ENCODE assay signal across 8 cellular contexts in genomic region chr17:81909966-81910839, GRCh38. TPM values are rescaled to one million over a fixed set of nuclear protein-coding genes. Genes with fewer than 3 reads are reported as not detected.
A peak's percentile ranks its signal among the peaks of the same experiment; 100 is the strongest.
DNase-seq lines count a peak whose midpoint lies in the region; ATAC-seq, FAIRE-seq and TF ChIP-seq lines count a peak whose summit lies in the region.

No MANE protein-coding gene starts in this region.

- H3K27me3 Mint-ChIP-seq in CD14-positive monocyte (ENCODE audit: low read depth in 3 of 3) = no peaks in the 10 kb centered on the region

- peak; percentile 5; the same call in 2 of the 3 replicates for ATAC-seq in K562

- peaks cover 31 to 93% of the 10 kb centered on the region in 2 experiments for H3K4me1 ChIP-seq in K562 (replicated peaks in 1 of 2; ENCODE audit: control insufficient read depth in 2 of 2, insufficient read depth in 2 of 2, low read length in 2 of 2)
- no peaks in the 10 kb centered on the region for H3K4me1 ChIP-seq in urinary bladder (ENCODE audit: insufficient read depth)

- no peak for DNase-seq in CD14-positive monocyte (ENCODE audit: low spot score)
- peak; percentile 91 for DNase-seq in HuH-7 (ENCODE audit: low spot score)
- peak in 1 of 4 experiments; percentile 69 for DNase-seq in K562 (ENCODE audit: extremely low read depth in 1 of 4, low spot score in 3 of 4)
- DNase-seq in lower leg skin (ENCODE audit: low spot score in 2 of 2) = no peak
- DNase-seq in stimulated activated CD4-positive, alpha-beta T cell treated with anti-CD3 and anti-CD28 coated beads, Interleukin-4, amount 100 ng/mL, for 1 hour = no peak
- DNase-seq in activated CD4-positive, alpha-beta T cell treated with anti-CD3 and anti-CD28 coated beads for 4 hours = no peak
- no peak for DNase-seq in NCI-H2107 treated with DMSO at 0.1 percent for 48 hours (lab: John Stamatoyannopoulos, UW; ENCODE audit: unreplicated experiment)

- H3K36me3 ChIP-seq in K562 (ENCODE audit: control insufficient read depth, insufficient read depth, low read length) = peaks cover 84% of the 10 kb centered on the region; the same call in 2 of the 3 replicates
- H3K36me3 ChIP-seq in urinary bladder (ENCODE audit: insufficient read depth) = peaks cover 4% of the 10 kb centered on the region

- H3K27ac Mint-ChIP-seq in CD14-positive monocyte = peak overlapping the region in 3 of 7 donors; percentile 53 to 75 (median 71)

- FAIRE-seq in K562 (lab: Jason Lieb, UNC) = peak; percentile 90

- POLR2A ChIA-PET in K562 (lab: Yijun Ruan, JAX) = interaction anchor here (0.6 to 5.4 kb wide), 7 partner anchors 11 to 188 kb away, joined by 3 to 46 read pairs (median 3); no protein-coding TSS in a partner anchor

- intact Hi-C loops in CD14-positive monocyte (cut with micrococcal nuclease) (loop anchor here in 1 of 2 donors (10.0 kb wide), 1 partner anchor 45 kb away; the partner anchor contains the start of gene P4HB), K562 (cut with micrococcal nuclease) (no loop called here), lower leg skin (cut with DNase I; ENCODE audit: low total_unique reads) (no loop called here)

- peak overlapping the region; percentile 82 for H3K4me2 ChIP-seq in K562 (ENCODE audit: insufficient read depth, low read length)

- TF ChIP-seq RAD21 in K562 (CRISPR knock-in tag; conservative IDR thresholded peaks at IDR 0.05 in 1 of 2, IDR thresholded peaks at IDR 0.05 in 1 of 2) = no peak

- peaks cover 48 to 62% of the 10 kb centered on the region in 2 donors for H3K36me3 Mint-ChIP-seq in CD14-positive monocyte

- no peaks in the 10 kb centered on the region for H3K9me3 Mint-ChIP-seq in CD14-positive monocyte

- H3K27me3 ChIP-seq in K562 (ENCODE audit: control insufficient read depth in 2 of 2, insufficient read depth in 2 of 2, low read length in 2 of 2) = no peaks in the 10 kb centered on the region

- H3K9ac ChIP-seq in K562 (ENCODE audit: insufficient read depth in 1 of 2, low read depth in 2 of 2, low read length in 2 of 2) = peak overlapping the region; percentile 61 to 99

- H3K27ac ChIP-seq in K562 (ENCODE audit: extremely low read depth, low read depth, low read length) (peak overlapping the region; percentile 78), urinary bladder (ENCODE audit: low read depth) (no peak overlapping the region)

- peak; percentile 82 for TF ChIP-seq EP300 in K562 (IDR thresholded peaks at IDR 0.05; ENCODE audit: low read length)

- H3K4me3 ChIP-seq in K562 (peak overlapping the region; percentile 93), lower leg skin (ENCODE audit: low read depth, poor library complexity, severe bottlenecking) (peak overlapping the region; percentile 60), urinary bladder (ENCODE audit: low read depth, low read length) (peak overlapping the region; percentile 75)

- WGBS in K562 (ENCODE audit: insufficient coverage, low coverage, missing lambda C conversion rate) = 15% methylated on average over 21 of the region's 23 CpGs
- 38 to 42% methylated on average over 23 of the region's 23 CpGs for WGBS in lower leg skin, 2 donors
- WGBS in urinary bladder = 41% methylated on average over 23 of the region's 23 CpGs

- CTCF ChIA-PET in K562 (lab: Yijun Ruan, JAX; ENCODE audit: low intra/inter-chr PET ratio) = interaction anchor here (0.6 kb wide), 2 partner anchors 44 to 280 kb away, joined by 3 to 4 read pairs; no protein-coding TSS in a partner anchor

- H3K9me3 ChIP-seq in K562 (replicated peaks; ENCODE audit: control insufficient read depth, insufficient read depth, low read depth, low read length) = no peaks in the 10 kb centered on the region

- in situ Hi-C loops in K562 (cut with MboI) = no loop called here

- peaks cover 6% of the 10 kb centered on the region for H3K9me1 ChIP-seq in K562 (ENCODE audit: control insufficient read depth, insufficient read depth, low read length)

- peaks cover 14% of the 10 kb centered on the region for H4K20me1 ChIP-seq in K562 (replicated peaks; ENCODE audit: control insufficient read depth, insufficient read depth, low read length)

- TF ChIP-seq CTCF in CD14-positive monocyte (IDR thresholded peaks at IDR 0.05) = no peak
- no peak for TF ChIP-seq CTCF in K562 (IDR thresholded peaks at IDR 0.05 in 2 of 3, conservative IDR thresholded peaks at IDR 0.05 in 1 of 3; ENCODE audit: insufficient read depth in 2 of 3, low read depth in 1 of 3, low read length in 3 of 3)
- no peak for TF ChIP-seq CTCF in lower leg skin (IDR thresholded peaks at IDR 0.05)

- H2AFZ ChIP-seq in K562 (ENCODE audit: low read depth, low read length) = no peak overlapping the region

- peak overlapping the region; percentile 87 to 94 for H3K4me3 Mint-ChIP-seq in CD14-positive monocyte

- TF ChIP-seq POLR2A in K562 (conservative IDR thresholded peaks at IDR 0.05) = 0 out of 2 replicates have a peak, but pooled peaks have one; percentile 17
- TF ChIP-seq POLR2A in lower leg skin (IDR thresholded peaks at IDR 0.05) = no peak

- no TSS peak for BruUV-seq in K562 (replicated peaks; lab: Mats Ljungman, UMichigan)

- H3K4me1 Mint-ChIP-seq in CD14-positive monocyte = peaks cover 23% of the 10 kb centered on the region

- H3K79me2 ChIP-seq in K562 (ENCODE audit: control insufficient read depth, insufficient read depth, low read length) = peaks cover 24% of the 10 kb centered on the region

RNA-seq across cellular contexts. Expression of gene PCYT2, which starts 1.0 kb away (rescaled TPM):
- polyA plus RNA-seq in CD14-positive monocyte = 10 to 100 TPM; 10.7 to 11.0 TPM
- total RNA-seq in K562 (2011; cell fraction: chromatin; rRNA removed; ENCODE audit: low replicate concordance) = 142 and 422 TPM in 2 replicates
- 366 and 427 TPM in 2 replicates for total RNA-seq in K562 (2011; cell fraction: nucleolus; rRNA removed)
- total RNA-seq in K562 (2011; cell fraction: nucleoplasm; rRNA removed) = 182 and 225 TPM in 2 replicates
- total RNA-seq in K562 (2014; rRNA removed) = 123 and 139 TPM in 2 replicates
- 42.7 and 57.5 TPM in 2 replicates for total RNA-seq in K562 (2014; rRNA removed; fragmentation: Illumina TruSeq; extraction: Trizol)
- 81.7 and 82.5 TPM in 2 replicates for total RNA-seq in K562 (2015; rRNA removed; fragmentation: Illumina TruSeq; extraction: Trizol)
- 125 and 134 TPM in 2 replicates for total RNA-seq in K562 (2021)
- polyA plus RNA-seq in K562 (2011; rRNA removed) = 71.5 and 97.8 TPM in 2 replicates
- polyA plus RNA-seq in K562 (2011; cell fraction: cytosol; rRNA removed) = 77.5 and 97.1 TPM in 2 replicates
- polyA plus RNA-seq in K562 (2011; cell fraction: nucleus; rRNA removed) = 473 and 533 TPM in 2 replicates
- polyA plus RNA-seq in K562 (2012) = 94.8 and 147 TPM in 2 replicates
- polyA plus RNA-seq in K562 (2014; fragmentation: Illumina TruSeq; extraction: Trizol) = 83.7 and 95.3 TPM in 2 replicates
- 1 to 10 TPM in 1 of 2 experiments, under 1 TPM in 1; 0.92 to 1.6 TPM for polyA plus RNA-seq in K562 (2014; fragmentation: Nextera tagmentation; extraction: Ambion mirVana)
- polyA plus RNA-seq in K562 (2014; rRNA removed) = 131 and 133 TPM in 2 replicates
- polyA minus RNA-seq in K562 (2011; rRNA and poly(A)+ RNA removed) = 48.7 and 49.2 TPM in 2 replicates
- 35.6 and 49.0 TPM in 2 replicates for polyA minus RNA-seq in K562 (2011; cell fraction: cytosol; rRNA and poly(A)+ RNA removed)
- 127 and 186 TPM in 2 replicates for polyA minus RNA-seq in K562 (2011; cell fraction: nucleus; rRNA and poly(A)+ RNA removed)
- 10 to 100 TPM; 16.2 to 37.0 (median 25.3) TPM for total RNA-seq in lower leg skin
- total RNA-seq in urinary bladder = 9.8 TPM
- 36.0 TPM for polyA plus RNA-seq in urinary bladder

RNA-seq across cellular contexts. Expression of gene SIRT7, which starts 7.8 kb away (rescaled TPM):
- 10 to 100 TPM; 22.5 to 23.7 TPM for polyA plus RNA-seq in CD14-positive monocyte
- total RNA-seq in K562 (2011; cell fraction: chromatin; rRNA removed; ENCODE audit: low replicate concordance) = 90.9 and 205 TPM in 2 replicates
- total RNA-seq in K562 (2011; cell fraction: nucleolus; rRNA removed) = 97.4 and 110 TPM in 2 replicates
- 93.3 and 125 TPM in 2 replicates for total RNA-seq in K562 (2011; cell fraction: nucleoplasm; rRNA removed)
- total RNA-seq in K562 (2014; rRNA removed) = 42.2 and 49.3 TPM in 2 replicates
- total RNA-seq in K562 (2014; rRNA removed; fragmentation: Illumina TruSeq; extraction: Trizol) = 9.0 and 9.8 TPM in 2 replicates
- 23.6 and 24.6 TPM in 2 replicates for total RNA-seq in K562 (2015; rRNA removed; fragmentation: Illumina TruSeq; extraction: Trizol)
- 35.7 and 44.1 TPM in 2 replicates for total RNA-seq in K562 (2021)
- polyA plus RNA-seq in K562 (2011; rRNA removed) = 9.3 and 11.7 TPM in 2 replicates
- polyA plus RNA-seq in K562 (2011; cell fraction: cytosol; rRNA removed) = 11.2 and 16.2 TPM in 2 replicates
- polyA plus RNA-seq in K562 (2011; cell fraction: nucleus; rRNA removed) = 56.9 and 86.9 TPM in 2 replicates
- 36.1 and 36.9 TPM in 2 replicates for polyA plus RNA-seq in K562 (2012)
- polyA plus RNA-seq in K562 (2014; fragmentation: Illumina TruSeq; extraction: Trizol) = 20.3 and 25.7 TPM in 2 replicates
- 1 to 10 TPM; 1.6 to 2.0 TPM for polyA plus RNA-seq in K562 (2014; fragmentation: Nextera tagmentation; extraction: Ambion mirVana)
- 43.9 and 54.8 TPM in 2 replicates for polyA plus RNA-seq in K562 (2014; rRNA removed)
- 18.7 and 21.5 TPM in 2 replicates for polyA minus RNA-seq in K562 (2011; rRNA and poly(A)+ RNA removed)
- 22.3 and 25.1 TPM in 2 replicates for polyA minus RNA-seq in K562 (2011; cell fraction: cytosol; rRNA and poly(A)+ RNA removed)
- polyA minus RNA-seq in K562 (2011; cell fraction: nucleus; rRNA and poly(A)+ RNA removed) = 27.7 and 31.4 TPM in 2 replicates
- total RNA-seq in lower leg skin = 10 to 100 TPM; 32.0 to 44.6 (median 38.0) TPM
- 3.9 TPM for total RNA-seq in urinary bladder
- 22.7 TPM for polyA plus RNA-seq in urinary bladder

RNA-seq across cellular contexts. Expression of gene NPB, which starts 8.2 kb away (rescaled TPM):
- under 1 TPM in 1 of 2 donors, not detected in 1; 0.16 TPM for polyA plus RNA-seq in CD14-positive monocyte
- 0.86 and 1.5 TPM in 2 replicates for total RNA-seq in K562 (2011; cell fraction: chromatin; rRNA removed; ENCODE audit: low replicate concordance)
- 1.3 TPM in 2 replicates for total RNA-seq in K562 (2011; cell fraction: nucleolus; rRNA removed)
- 1.2 and 1.4 TPM in 2 replicates for total RNA-seq in K562 (2011; cell fraction: nucleoplasm; rRNA removed)
- total RNA-seq in K562 (2014; rRNA removed) = 0.14 and 0.57 TPM in 2 replicates
- 0.07 TPM in 1 of 2 replicates, not detected in the other for total RNA-seq in K562 (2014; rRNA removed; fragmentation: Illumina TruSeq; extraction: Trizol)
- total RNA-seq in K562 (2015; rRNA removed; fragmentation: Illumina TruSeq; extraction: Trizol) = 0.07 and 0.30 TPM in 2 replicates
- total RNA-seq in K562 (2021) = 0.53 and 0.65 TPM in 2 replicates
- 0.03 and 0.07 TPM in 2 replicates for polyA plus RNA-seq in K562 (2011; rRNA removed)
- polyA plus RNA-seq in K562 (2011; cell fraction: cytosol; rRNA removed) = 0.06 and 0.88 TPM in 2 replicates
- polyA plus RNA-seq in K562 (2011; cell fraction: nucleus; rRNA removed) = 0.26 TPM in 1 of 2 replicates, not detected in the other
- 0.52 TPM in 1 of 2 replicates, not detected in the other for polyA plus RNA-seq in K562 (2012)
- polyA plus RNA-seq in K562 (2014; fragmentation: Illumina TruSeq; extraction: Trizol) = 0.07 TPM in 1 of 2 replicates, not detected in the other
- polyA plus RNA-seq in K562 (2014; fragmentation: Nextera tagmentation; extraction: Ambion mirVana) = under 1 TPM; 0.43 to 0.61 TPM
- polyA plus RNA-seq in K562 (2014; rRNA removed) = 0.07 TPM in 1 of 2 replicates, not detected in the other
- 0.21 TPM in 2 replicates for polyA minus RNA-seq in K562 (2011; rRNA and poly(A)+ RNA removed)
- not detected in 2 replicates for polyA minus RNA-seq in K562 (2011; cell fraction: cytosol; rRNA and poly(A)+ RNA removed)
- polyA minus RNA-seq in K562 (2011; cell fraction: nucleus; rRNA and poly(A)+ RNA removed) = 0.40 and 0.78 TPM in 2 replicates
- 1 to 10 TPM in 2 of 4 donors, under 1 TPM in 1, not detected in 1; 0.71 to 3.3 (median 2.0) TPM for total RNA-seq in lower leg skin
- 0.69 TPM for total RNA-seq in urinary bladder
- 0.85 TPM for polyA plus RNA-seq in urinary bladder

RNA-seq across cellular contexts. Expression of gene MAFG, which starts 17.3 kb away (rescaled TPM):
- polyA plus RNA-seq in CD14-positive monocyte (1 to 10 TPM; 7.4 to 7.6 TPM), K562 (2011; rRNA removed) (22.4 and 31.8 TPM in 2 replicates), K562 (2014; fragmentation: Illumina TruSeq; extraction: Trizol) (31.2 and 36.3 TPM in 2 replicates), K562 (2014; fragmentation: Nextera tagmentation; extraction: Ambion mirVana) (1 to 10 TPM; 1.1 to 2.8 TPM), K562 (2014; rRNA removed) (44.8 and 46.7 TPM in 2 replicates), urinary bladder (31.3 TPM)
- total RNA-seq in K562 (2011; cell fraction: chromatin; rRNA removed; ENCODE audit: low replicate concordance) = 86.9 and 142 TPM in 2 replicates
- total RNA-seq in K562 (2011; cell fraction: nucleolus; rRNA removed) = 78.0 and 85.0 TPM in 2 replicates
- total RNA-seq in K562 (2011; cell fraction: nucleoplasm; rRNA removed) = 64.7 and 70.4 TPM in 2 replicates
- total RNA-seq in K562 (2014; rRNA removed) (27.3 and 30.1 TPM in 2 replicates), K562 (2014; rRNA removed; fragmentation: Illumina TruSeq; extraction: Trizol) (16.3 and 16.9 TPM in 2 replicates), K562 (2015; rRNA removed; fragmentation: Illumina TruSeq; extraction: Trizol) (23.6 and 24.9 TPM in 2 replicates), K562 (2021) (46.7 and 58.1 TPM in 2 replicates), lower leg skin (10 to 100 TPM; 17.4 to 23.2 (median 19.7) TPM), urinary bladder (7.6 TPM)
- polyA plus RNA-seq in K562 (2011; cell fraction: cytosol; rRNA removed) = 35.6 and 35.9 TPM in 2 replicates
- polyA plus RNA-seq in K562 (2011; cell fraction: nucleus; rRNA removed) = 200 and 206 TPM in 2 replicates
- 32.4 and 47.9 TPM in 2 replicates for polyA plus RNA-seq in K562 (2012)
- polyA minus RNA-seq in K562 (2011; rRNA and poly(A)+ RNA removed) = 10.6 and 14.3 TPM in 2 replicates
- polyA minus RNA-seq in K562 (2011; cell fraction: cytosol; rRNA and poly(A)+ RNA removed) = 12.7 and 17.1 TPM in 2 replicates
- 15.9 and 20.3 TPM in 2 replicates for polyA minus RNA-seq in K562 (2011; cell fraction: nucleus; rRNA and poly(A)+ RNA removed)

RNA-seq across cellular contexts. Expression of gene ANAPC11, which starts 18.7 kb away (rescaled TPM):
- polyA plus RNA-seq in CD14-positive monocyte (100 to 1,000 TPM; 397 to 512 TPM), K562 (2011; rRNA removed) (238 and 354 TPM in 2 replicates), K562 (2014; fragmentation: Illumina TruSeq; extraction: Trizol) (57.2 and 105 TPM in 2 replicates), K562 (2014; fragmentation: Nextera tagmentation; extraction: Ambion mirVana) (100 to 1,000 TPM; 154 to 255 TPM), K562 (2014; rRNA removed) (318 and 338 TPM in 2 replicates), urinary bladder (245 TPM)
- total RNA-seq in K562 (2011; cell fraction: chromatin; rRNA removed; ENCODE audit: low replicate concordance) = 37.2 and 84.5 TPM in 2 replicates
- total RNA-seq in K562 (2011; cell fraction: nucleolus; rRNA removed) = 109 and 116 TPM in 2 replicates
- 83.3 and 88.4 TPM in 2 replicates for total RNA-seq in K562 (2011; cell fraction: nucleoplasm; rRNA removed)
- total RNA-seq in K562 (2014; rRNA removed) (220 and 252 TPM in 2 replicates), K562 (2014; rRNA removed; fragmentation: Illumina TruSeq; extraction: Trizol) (32.5 and 41.2 TPM in 2 replicates), K562 (2015; rRNA removed; fragmentation: Illumina TruSeq; extraction: Trizol) (105 and 111 TPM in 2 replicates), K562 (2021) (214 and 217 TPM in 2 replicates), lower leg skin (100 to 1,000 TPM in 2 of 4 donors, 10 to 100 TPM in 2; 92.3 to 152 (median 107) TPM), urinary bladder (51.6 TPM)
- polyA plus RNA-seq in K562 (2011; cell fraction: cytosol; rRNA removed) = 720 and 811 TPM in 2 replicates
- 288 and 348 TPM in 2 replicates for polyA plus RNA-seq in K562 (2011; cell fraction: nucleus; rRNA removed)
- 288 and 382 TPM in 2 replicates for polyA plus RNA-seq in K562 (2012)
- 56.1 and 67.4 TPM in 2 replicates for polyA minus RNA-seq in K562 (2011; rRNA and poly(A)+ RNA removed)
- polyA minus RNA-seq in K562 (2011; cell fraction: cytosol; rRNA and poly(A)+ RNA removed) = 52.4 and 82.6 TPM in 2 replicates
- polyA minus RNA-seq in K562 (2011; cell fraction: nucleus; rRNA and poly(A)+ RNA removed) = 24.8 and 36.9 TPM in 2 replicates
